17 cellular contexts compared by ENCODE assay signal in genomic region chr1:205743977-205744376, GRCh38. TPM values are rescaled to one million over a fixed set of nuclear protein-coding genes. Genes with fewer than 3 reads are reported as not detected.
A peak's percentile ranks its signal among the peaks of the same experiment; 100 is the strongest.
DNase-seq lines count a peak whose midpoint lies in the region; ATAC-seq, FAIRE-seq and TF ChIP-seq lines count a peak whose summit lies in the region.
"Had no signal": no experiment of that assay in that cellular context is flagged by ENCODE, and none has a peak within 500 bp of the region (broad histone marks: within the 10 kb centered on the region; RNA-seq: fewer than 3 reads in every experiment).

No MANE protein-coding gene starts in this region.

- peaks cover 3% of the 10 kb centered on the region; the same call in 1 of the 2 replicates for H3K23me2 ChIP-seq in H1 (ENCODE audit: low read depth, low read length)

- H3K4ac ChIP-seq in H1 (replicated peaks; ENCODE audit: insufficient read length, low read depth, low read length): no peak overlapping the region

- H3K4me1 Mint-ChIP-seq in stimulated activated naive B cell treated with anti-CD40 and anti-IgM and Interleukin-4, amounts not matched to agents 10 μg/mL and 1 μg/mL and 100 μg/mL, for 72 hours: peaks cover 23 to 55% of the 10 kb centered on the region in 2 donors
- peaks cover 26% of the 10 kb centered on the region for H3K4me1 Mint-ChIP-seq in type B pancreatic cell (ENCODE audit: unreplicated experiment)

- H2AK5ac ChIP-seq in H1 (ENCODE audit: low read depth, low read length): no peak overlapping the region

- TF ChIP-seq CTCF in right atrium auricular region (IDR thresholded peaks at IDR 0.05): no peak
- no peak for TF ChIP-seq CTCF in H1 (IDR thresholded peaks at IDR 0.05; ENCODE audit: control extremely low read depth in 1 of 3, insufficient read depth in 1 of 3, low read depth in 1 of 3, low read length in 3 of 3)
- no peak for TF ChIP-seq CTCF in type B pancreatic cell (conservative IDR thresholded peaks at IDR 0.05)

- H2BK5ac ChIP-seq in H1 (ENCODE audit: low read depth, low read length): no peak overlapping the region

- CTCF ChIA-PET in H1 (lab: Charles Lee; ENCODE audit: partially characterized antibody): interaction anchor here (1.3 kb wide), 1 partner anchor 29 kb away, joined by 3 read pairs; no protein-coding TSS in a partner anchor

- no peak overlapping the region for H3K4me3 Mint-ChIP-seq in stimulated activated naive B cell treated with anti-CD40 and anti-IgM and Interleukin-4, amounts not matched to agents 10 μg/mL and 1 μg/mL and 100 μg/mL, for 72 hours
- H3K4me3 Mint-ChIP-seq in type B pancreatic cell: no peak overlapping the region
- H3K4me3 Mint-ChIP-seq: T-helper 2 cell treated with Interferon-gamma antibody and Interleukin-4, amounts not matched to agents 5 μg/mL and 100 μg/mL, for 36 hours had no signal

- no peaks in the 10 kb centered on the region for H3K79me1 ChIP-seq in H1 (ENCODE audit: low read depth, low read length)

- TF ChIP-seq RAD21 in H1 (IDR thresholded peaks at IDR 0.05 in 1 of 2, conservative IDR thresholded peaks at IDR 0.05 in 1 of 2; ENCODE audit: low read depth in 2 of 2, low read length in 2 of 2): no peak

- no peak overlapping the region for H4K8ac ChIP-seq in H1 (ENCODE audit: extremely low read depth, insufficient read depth, low read length)

- H3K27me3 ChIP-seq in right atrium auricular region: no peaks in the 10 kb centered on the region
- H3K27me3 ChIP-seq in H1 (replicated peaks in 1 of 4; ENCODE audit: control insufficient read depth in 3 of 4, extremely low read depth in 1 of 4, insufficient read depth in 3 of 4, low read length in 3 of 4): no peaks in the 10 kb centered on the region

- no peak overlapping the region for H2BK15ac ChIP-seq in H1 (ENCODE audit: low read length)

- H4K91ac ChIP-seq in H1 (replicated peaks; ENCODE audit: insufficient read length, low read length): no peak overlapping the region

- H3K4me3 ChIP-seq in right atrium auricular region (no peak overlapping the region), H1 (ENCODE audit: extremely low read depth in 1 of 4, insufficient read depth in 2 of 4, low read depth in 3 of 4, low read length in 4 of 4) (peak overlapping the region in 1 of 4 experiments; percentile 25; a peak in 1 of 8 replicates)

- no peak overlapping the region for H3K9ac ChIP-seq in H1 (replicated peaks in 1 of 4; ENCODE audit: extremely low read depth in 1 of 4, low read depth in 3 of 4, low read length in 3 of 4)

- no peak for ATAC-seq in Right ventricle myocardium superior (ENCODE audit: poor library complexity)
- no peak for ATAC-seq in stimulated activated naive B cell treated with anti-CD40 and anti-IgM and Interleukin-4, amounts not matched to agents 10 μg/mL and 1 μg/mL and 100 μg/mL, for 72 hours (replicated peaks)

- no peak overlapping the region for H2BK120ac ChIP-seq in H1 (replicated peaks; ENCODE audit: low read depth, low read length)

- H3K27ac ChIP-seq in right atrium auricular region: peak overlapping the region; percentile 39 to 41
- no peak overlapping the region for H3K27ac ChIP-seq in H1 (ENCODE audit: low read depth, low read length)

- no peak overlapping the region for H2BK12ac ChIP-seq in H1 (ENCODE audit: low read depth, low read length)

- no peak for TF ChIP-seq POLR2A in H1 (IDR thresholded peaks at IDR 0.05; ENCODE audit: control extremely low read depth in 1 of 2, low read depth in 2 of 2, low read length in 2 of 2)

- FAIRE-seq in H1 (lab: Jason Lieb, UNC): no peak

- H3K56ac ChIP-seq in H1 (replicated peaks; ENCODE audit: insufficient read length, low read depth, low read length): no peak overlapping the region

- H3K18ac ChIP-seq in H1 (ENCODE audit: extremely low read depth, low read length): no peak overlapping the region

- peaks cover 53 to 98% of the 10 kb centered on the region in 2 experiments for H3K79me2 ChIP-seq in H1 (ENCODE audit: control insufficient read depth in 1 of 2, insufficient read depth in 2 of 2, low read length in 2 of 2)

- intact Hi-C loops in Right ventricle myocardium superior (cut with DNase I): no loop called here

- H2AFZ ChIP-seq in H1 (ENCODE audit: low read length): no peak overlapping the region

- H3K9me3 Mint-ChIP-seq in stimulated activated naive B cell treated with anti-CD40 and anti-IgM and Interleukin-4, amounts not matched to agents 10 μg/mL and 1 μg/mL and 100 μg/mL, for 72 hours: no peaks in the 10 kb centered on the region
- no peaks in the 10 kb centered on the region for H3K9me3 Mint-ChIP-seq in type B pancreatic cell
- H3K9me3 Mint-ChIP-seq: T-helper 2 cell treated with Interferon-gamma antibody and Interleukin-4, amounts not matched to agents 5 μg/mL and 100 μg/mL, for 36 hours had no signal

- peak overlapping the region; percentile 10 for H3K27ac Mint-ChIP-seq in stimulated activated naive B cell treated with anti-CD40 and anti-IgM and Interleukin-4, amounts not matched to agents 10 μg/mL and 1 μg/mL and 100 μg/mL, for 72 hours
- H3K27ac Mint-ChIP-seq in type B pancreatic cell: no peak overlapping the region
- H3K27ac Mint-ChIP-seq: T-helper 2 cell treated with Interferon-gamma antibody and Interleukin-4, amounts not matched to agents 5 μg/mL and 100 μg/mL, for 36 hours had no signal

- no peak overlapping the region for H3K23ac ChIP-seq in H1 (ENCODE audit: insufficient read length)

- 56% methylated on average over 4 of the region's 4 CpGs; no CpG with 5 or more reads in 1 of the 2 experiments for WGBS in H1 (ENCODE audit: extremely low coverage in 1 of 2, insufficient coverage in 1 of 2, insufficient read length in 1 of 2, insufficient replicate concordance in 2 of 2, low coverage in 1 of 2, low lambda C conversion rate in 2 of 2, missing lambda C conversion rate in 1 of 2), 2 experiments

- peaks cover 0 to 46% of the 10 kb centered on the region in 2 donors for H3K4me1 ChIP-seq in right atrium auricular region
- H3K4me1 ChIP-seq in H1 (replicated peaks in 1 of 4; ENCODE audit: control insufficient read depth in 3 of 4, insufficient read depth in 4 of 4, low read length in 3 of 4): peaks cover 3 to 16% (median 11%) of the 10 kb centered on the region in 4 experiments; a peak in 5 of 7 replicates

- POLR2A ChIA-PET in H1 (lab: Charles Lee; ENCODE audit: partially characterized antibody): interaction anchor here (0.7 to 4.2 kb wide), 6 partner anchors 10 to 425 kb away, joined by 3 to 61 read pairs (median 3); no protein-coding TSS in a partner anchor

- DNase-seq in right atrium auricular region (ENCODE audit: low spot score) (no peak), Right ventricle myocardium superior (no peak), H1 (ENCODE audit: low read depth in 1 of 2, low spot score in 2 of 2) (no peak), NCI-H226 (no peak), type B pancreatic cell (ENCODE audit: extremely low spot score, unreplicated experiment) (no peak), mucosa of gallbladder (ENCODE audit: low spot score) (no peak)
- no peak for DNase-seq in stimulated activated naive B cell treated with anti-CD40 and anti-IgM and Interleukin-4, amounts not matched to agents 10 μg/mL and 1 μg/mL and 100 μg/mL, for 72 hours
- DNase-seq: activated CD4-positive, alpha-beta T cell treated with anti-CD3 and anti-CD28 coated beads, Interleukin-2, amount 50 U/mL, for 48 hours; activated effector memory CD4-positive, alpha-beta T cell treated with anti-CD3 and anti-CD28 coated beads, Interleukin-2, amount 50 U/mL, for 16 hours; HCEC 1CT; midbrain; NCI-H1694; NCI-H69; posterior cingulate gyrus; stimulated activated CD4-positive, alpha-beta T cell treated with anti-CD3 and anti-CD28 coated beads, Interleukin-12 subunit alpha, Interleukin-12 subunit beta, amount 100 ng/mL, for 4 hours had no signal

- no peaks in the 10 kb centered on the region for H3K27me3 Mint-ChIP-seq in stimulated activated naive B cell treated with anti-CD40 and anti-IgM and Interleukin-4, amounts not matched to agents 10 μg/mL and 1 μg/mL and 100 μg/mL, for 72 hours
- H3K27me3 Mint-ChIP-seq in type B pancreatic cell: no peaks in the 10 kb centered on the region

- H3K9me3 ChIP-seq in right atrium auricular region: no peaks in the 10 kb centered on the region
- H3K9me3 ChIP-seq in H1 (ENCODE audit: insufficient read depth in 2 of 2, low read depth in 1 of 2, low read length in 1 of 2): no peaks in the 10 kb centered on the region

- TF ChIP-seq EP300 in H1 (IDR thresholded peaks at IDR 0.05; ENCODE audit: borderline replicate concordance in 1 of 2, low read depth in 2 of 2, low read length in 2 of 2): no peak

- no peak overlapping the region for H3K14ac ChIP-seq in H1 (ENCODE audit: insufficient read length)

- H3K36me3 ChIP-seq in right atrium auricular region (no peaks in the 10 kb centered on the region), H1 (ENCODE audit: control insufficient read depth in 2 of 4, insufficient read depth in 4 of 4, low read length in 3 of 4) (peaks cover 0 to 10% (median 2%) of the 10 kb centered on the region in 4 experiments; a peak in 3 of 8 replicates)

- H3K36me3 Mint-ChIP-seq in stimulated activated naive B cell treated with anti-CD40 and anti-IgM and Interleukin-4, amounts not matched to agents 10 μg/mL and 1 μg/mL and 100 μg/mL, for 72 hours: peaks cover 19 to 33% of the 10 kb centered on the region in 2 donors
- H3K36me3 Mint-ChIP-seq in type B pancreatic cell: peaks cover 24% of the 10 kb centered on the region

- H4K5ac ChIP-seq in H1 (ENCODE audit: insufficient read length, low read depth, low read length): peak overlapping the region; percentile 15

- peak overlapping the region; percentile 9 to 15; a peak in 3 of 4 replicates for H3K4me2 ChIP-seq in H1 (ENCODE audit: insufficient read depth in 1 of 2, low read depth in 2 of 2, low read length in 2 of 2)

- H4K20me1 ChIP-seq in H1 (replicated peaks in 1 of 2; ENCODE audit: control insufficient read depth in 1 of 2, insufficient read depth in 2 of 2, low read length in 2 of 2): peaks cover 36 to 46% of the 10 kb centered on the region in 2 experiments

- no peak overlapping the region for H2BK20ac ChIP-seq in H1 (ENCODE audit: low read length)

RNA-seq across cellular contexts. Expression of gene NUCKS1, which starts 6.0 kb away (rescaled TPM):
- total RNA-seq in right atrium auricular region: 100 to 1,000 TPM; 109 to 128 TPM
- total RNA-seq in Right ventricle myocardium superior: 196 TPM
- 76.6 TPM for polyA plus RNA-seq in PFSK-1 (2012; ENCODE audit: insufficient read length, low read depth)
- 461 and 492 TPM in 2 replicates for total RNA-seq in H1 (2021; fragmentation: NEBNext Ultra II Directional; extraction: Animal tissue kit (Norgen Biotek cat#: 25700))
- polyA plus RNA-seq in H1 (2011; rRNA removed): 76.7 and 126 TPM in 2 replicates
- polyA plus RNA-seq in H1 (2011; cell fraction: cytosol; rRNA removed): 127 TPM
- polyA plus RNA-seq in H1 (2011; cell fraction: nucleus; rRNA removed): 25.0 TPM
- polyA plus RNA-seq in H1 (2012, experiment 1 of 2): 126 to 194 TPM (median 138 TPM) in 4 replicates
- 86.0 TPM for polyA plus RNA-seq in H1 (2012, experiment 2 of 2)
- polyA plus RNA-seq in H1 (2013, experiment 1 of 2): 304 TPM
- polyA plus RNA-seq in H1 (2013, experiment 2 of 2): 309 TPM
- 251 and 290 TPM in 2 replicates for polyA minus RNA-seq in H1 (2011; rRNA and poly(A)+ RNA removed)
- polyA minus RNA-seq in H1 (2011; cell fraction: cytosol; rRNA and poly(A)+ RNA removed): 140 TPM
- polyA minus RNA-seq in H1 (2011; cell fraction: nucleus; rRNA and poly(A)+ RNA removed): 97.7 TPM
- 185 and 340 TPM in 2 replicates for total RNA-seq in type B pancreatic cell (ENCODE audit: low replicate concordance)
- total RNA-seq in mucosa of gallbladder: 133 TPM

RNA-seq across cellular contexts. Expression of gene RAB29, which starts 31.3 kb away (rescaled TPM):
- total RNA-seq in right atrium auricular region: 10 to 100 TPM; 17.7 to 18.6 TPM
- total RNA-seq in Right ventricle myocardium superior: 15.0 TPM
- polyA plus RNA-seq in PFSK-1 (2012; ENCODE audit: insufficient read length, low read depth): 20.0 TPM
- 16.4 and 17.3 TPM in 2 replicates for total RNA-seq in H1 (2021; fragmentation: NEBNext Ultra II Directional; extraction: Animal tissue kit (Norgen Biotek cat#: 25700))
- polyA plus RNA-seq in H1 (2011; rRNA removed): 9.7 and 10.1 TPM in 2 replicates
- polyA plus RNA-seq in H1 (2011; cell fraction: cytosol; rRNA removed): 12.1 TPM
- 8.5 TPM for polyA plus RNA-seq in H1 (2011; cell fraction: nucleus; rRNA removed)
- polyA plus RNA-seq in H1 (2012, experiment 1 of 2): 10.7 to 13.2 TPM (median 12.2 TPM) in 4 replicates
- polyA plus RNA-seq in H1 (2012, experiment 2 of 2): 2.7 TPM
- polyA plus RNA-seq in H1 (2013, experiment 1 of 2): 7.9 TPM
- polyA plus RNA-seq in H1 (2013, experiment 2 of 2): 7.3 TPM
- 10.2 and 17.4 TPM in 2 replicates for polyA minus RNA-seq in H1 (2011; rRNA and poly(A)+ RNA removed)
- 5.2 TPM for polyA minus RNA-seq in H1 (2011; cell fraction: cytosol; rRNA and poly(A)+ RNA removed)
- 5.8 TPM for polyA minus RNA-seq in H1 (2011; cell fraction: nucleus; rRNA and poly(A)+ RNA removed)
- 13.6 and 22.5 TPM in 2 replicates for total RNA-seq in type B pancreatic cell (ENCODE audit: low replicate concordance)
- 30.1 TPM for total RNA-seq in mucosa of gallbladder
